ENCODE assay signal across 9 cellular contexts in the genomic region with DNA sequence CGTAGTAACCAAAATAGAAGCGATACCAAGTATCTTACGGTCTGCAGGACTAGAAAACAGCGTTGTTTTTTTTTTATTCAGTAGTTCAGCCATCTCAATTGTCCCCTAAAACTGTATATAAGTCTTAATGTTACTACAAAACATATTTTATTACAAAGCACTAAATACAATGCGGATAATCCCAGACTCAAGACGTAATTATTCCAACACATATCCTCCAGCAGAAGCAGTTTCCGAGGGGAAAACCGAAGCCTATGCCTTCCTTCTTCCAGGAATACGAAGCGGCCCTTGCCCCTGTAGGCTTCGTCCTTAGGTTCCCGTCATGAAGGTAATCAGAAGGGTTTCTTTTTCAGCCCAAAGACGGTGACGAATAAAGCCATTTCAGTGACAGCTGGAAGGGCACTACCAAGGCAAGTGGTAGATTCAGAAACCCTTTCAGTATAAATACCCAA. TPM values are rescaled to one million over a fixed set of nuclear protein-coding genes. Genes with fewer than 3 reads are reported as not detected.
DNase-seq lines count a peak whose midpoint lies in the region; ATAC-seq and TF ChIP-seq lines count a peak whose summit lies in the region.
"Had no signal": no experiment of that assay in that cellular context is flagged by ENCODE, and none has a peak within 500 bp of the region (broad histone marks: within the 10 kb centered on the region; RNA-seq: fewer than 3 reads in every experiment).

No MANE protein-coding gene starts in this region.

- no peaks in the 10 kb centered on the region for H3K27me3 ChIP-seq in right atrium auricular region

- H3K4me3 ChIP-seq in right atrium auricular region (peak overlapping the region; percentile 16 to 45), skin epidermis (peak overlapping the region; percentile 11 to 37 (median 22))

- in situ Hi-C loops in GM13977 (cut with MboI; ENCODE audit: low pct_unique_long_range_greater_than_20kb, low sequenced_read_pairs, unreplicated experiment): no loop called here

- peak; percentile 68 for DNase-seq in DMS 273 (lab: John Stamatoyannopoulos, UW; ENCODE audit: unreplicated experiment)
- no peak for DNase-seq in DMS 273 treated with DMSO at 0.1 percent for 48 hours (lab: John Stamatoyannopoulos, UW)
- no peak for DNase-seq in right atrium auricular region (ENCODE audit: low spot score)
- no peak for DNase-seq in GM13977 (ENCODE audit: low spot score)
- DNase-seq in activated CD4-positive, alpha-beta T cell treated with anti-CD3 and anti-CD28 coated beads for 4 hours: no peak
- DNase-seq: 8988T had no signal

- H3K9me3 ChIP-seq in right atrium auricular region: no peaks in the 10 kb centered on the region

- TF ChIP-seq CTCF in VCaP (conservative IDR thresholded peaks at IDR 0.05) (no peak), right atrium auricular region (IDR thresholded peaks at IDR 0.05) (no peak), GM13977 (IDR thresholded peaks at IDR 0.05; ENCODE audit: extremely low read depth, insufficient read depth, missing control alignments) (no peak)

- H3K36me3 ChIP-seq in right atrium auricular region: no peaks in the 10 kb centered on the region

- H3K27ac ChIP-seq in VCaP (peak overlapping the region; percentile 90), right atrium auricular region (peak overlapping the region; percentile 80 to 88), skin epidermis (peak overlapping the region in 20 of 21 experiments; percentile 90 to 100 (median 96))

- H3K4me1 ChIP-seq in right atrium auricular region: peaks cover 0 to 34% of the 10 kb centered on the region in 2 donors

- no peak for ATAC-seq in GM18909 (IDR thresholded peaks at IDR 0.05; ENCODE audit: poor library complexity, unreplicated experiment)

RNA-seq across cellular contexts. Expression of a gene that starts 2.3 kb away (rescaled TPM):
- total RNA-seq in right atrium auricular region: 10 to 100 TPM in 1 of 2 donors, 1 to 10 TPM in 1; 7.3 to 11.0 TPM

RNA-seq across cellular contexts. Expression of a gene that starts 11.1 kb away (rescaled TPM):
- 10 to 100 TPM; 27.4 to 39.7 TPM for total RNA-seq in right atrium auricular region

RNA-seq across cellular contexts. Expression of a gene that starts 16.1 kb away (rescaled TPM):
- total RNA-seq in right atrium auricular region: 10 to 100 TPM; 10.2 to 10.8 TPM

RNA-seq across cellular contexts. Expression of a gene that starts 21.7 kb away (rescaled TPM):
- total RNA-seq in right atrium auricular region: 10 to 100 TPM; 59.4 to 75.0 TPM

RNA-seq across cellular contexts. Expression of a gene that starts 36.5 kb away (rescaled TPM):
- total RNA-seq in right atrium auricular region: 1 to 10 TPM in 1 of 2 donors, not detected in 1; 1.8 TPM
